In the genomic region with DNA sequence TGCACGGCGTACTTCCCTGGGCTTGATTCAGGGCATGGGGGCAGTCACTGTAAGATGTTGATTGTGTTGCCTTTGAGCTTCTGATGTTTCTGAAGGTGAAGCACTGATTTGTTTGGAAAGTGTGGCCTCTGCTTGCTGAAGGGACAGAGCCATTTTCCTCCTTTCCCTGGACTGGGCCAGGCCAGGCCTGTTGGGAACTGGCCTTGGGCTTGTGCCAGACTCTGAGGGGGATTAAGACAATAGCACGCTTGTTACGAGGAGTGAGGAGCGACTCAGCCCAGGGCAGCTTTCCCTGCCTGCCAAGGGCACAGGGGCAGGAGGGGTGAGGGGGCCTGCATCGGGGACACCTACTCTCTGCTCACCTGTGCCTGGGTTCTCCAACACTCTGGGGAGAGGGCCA, we compare ENCODE assay signal across 20 cellular contexts. TPM values are rescaled to one million over a fixed set of nuclear protein-coding genes. Genes with fewer than 3 reads are reported as not detected.
DNase-seq lines count a peak whose midpoint lies in the region; ATAC-seq, FAIRE-seq and TF ChIP-seq lines count a peak whose summit lies in the region.
"Had no signal": no experiment of that assay in that cellular context is flagged by ENCODE, and none has a peak within 500 bp of the region (broad histone marks: within the 10 kb centered on the region; RNA-seq: fewer than 3 reads in every experiment).

No MANE protein-coding gene starts in this region.

- no peak overlapping the region for H3K56ac ChIP-seq in H1 (replicated peaks; ENCODE audit: insufficient read length, low read depth, low read length)

- H2BK15ac ChIP-seq in H1 (ENCODE audit: low read length) (no peak overlapping the region), neuronal stem cell (ENCODE audit: low read length) (no peak overlapping the region)

- H2BK12ac ChIP-seq in H1 (ENCODE audit: low read depth, low read length) (0 out of 2 replicates have a peak overlapping the region, but pooled peaks have one; percentile 60), neuronal stem cell (ENCODE audit: low read length) (no peak overlapping the region)

- H3K27me3 ChIP-seq in H1 (replicated peaks in 1 of 4; ENCODE audit: control insufficient read depth in 3 of 4, extremely low read depth in 1 of 4, insufficient read depth in 3 of 4, low read length in 3 of 4): no peaks in the 10 kb centered on the region; a peak in 1 of 7 replicates
- peaks cover 0 to 7% (median 0%) of the 10 kb centered on the region in 3 experiments for H3K27me3 ChIP-seq in neuronal stem cell (ENCODE audit: control insufficient read depth in 3 of 3, insufficient read depth in 3 of 3, low read depth in 1 of 3, low read length in 3 of 3)
- H3K27me3 ChIP-seq: BLaER1, Peyer's patch had no signal

- H2BK20ac ChIP-seq in H1 (ENCODE audit: low read length): 0 out of 2 replicates have a peak overlapping the region, but pooled peaks have one; percentile 72

- no peak overlapping the region for H3K4me3 ChIP-seq in H1 (ENCODE audit: extremely low read depth in 1 of 4, insufficient read depth in 2 of 4, low read depth in 3 of 4, low read length in 4 of 4)
- H3K4me3 ChIP-seq in neuronal stem cell (ENCODE audit: low read length in 2 of 2): no peak overlapping the region
- H3K4me3 ChIP-seq: BLaER1, HAP-1, Peyer's patch, smooth muscle cell had no signal

- no peak overlapping the region for H3K4me2 ChIP-seq in H1 (ENCODE audit: insufficient read depth in 1 of 2, low read depth in 2 of 2, low read length in 2 of 2)
- H3K4me2 ChIP-seq in neuronal stem cell (ENCODE audit: insufficient read depth, low read length, poor library complexity, severe bottlenecking): no peak overlapping the region
- H3K4me2 ChIP-seq: BLaER1, smooth muscle cell had no signal

- DNase-seq in DMS79 (lab: John Stamatoyannopoulos, UW) (peak; percentile 17), NCI-H524 (lab: John Stamatoyannopoulos, UW) (peak; percentile 83 to 87), H1 (ENCODE audit: low read depth in 1 of 2, low spot score in 2 of 2) (no peak), neuronal stem cell (ENCODE audit: low spot score) (no peak), GM19238 (ENCODE audit: insufficient read length, low spot score) (no peak), T1000 (lab: John Stamatoyannopoulos, UW) (no peak)
- DNase-seq: activated CD4-positive, CD25-positive, alpha-beta regulatory T cell treated with anti-CD3 and anti-CD28 coated beads, Interleukin-2, amount 50 U/mL, for 72 hours; activated naive CD4-positive, alpha-beta T cell treated with anti-CD3 and anti-CD28 coated beads, Interleukin-2, amount 10 ng/mL, durations not matched to agents 7 days and 5 days; effector memory CD4-positive, alpha-beta T cell; mesendoderm; NCI-H1694; NCI-H510A; Peyer's patch; stimulated activated naive CD8-positive, alpha-beta T cell treated with anti-CD3 and anti-CD28 coated beads, Interleukin-15, Interleukin-2, amounts not matched to agents 100 U/mL and 50 U/mL, for 24 hours had no signal

- H3K79me1 ChIP-seq in H1 (ENCODE audit: low read depth, low read length) (no peaks in the 10 kb centered on the region), neuronal stem cell (ENCODE audit: low read depth, low read length) (no peaks in the 10 kb centered on the region)

- H4K5ac ChIP-seq in H1 (ENCODE audit: insufficient read length, low read depth, low read length): no peak overlapping the region

- CTCF ChIA-PET in H1 (lab: Charles Lee; ENCODE audit: partially characterized antibody): interaction anchor here (1.5 to 2.0 kb wide), 2 partner anchors 9 to 36 kb away, joined by 4 to 9 read pairs; no protein-coding TSS in a partner anchor

- H3K14ac ChIP-seq in H1 (ENCODE audit: insufficient read length): no peak overlapping the region
- no peak overlapping the region for H3K14ac ChIP-seq in neuronal stem cell (ENCODE audit: low read length)

- H3K23me2 ChIP-seq in H1 (ENCODE audit: low read depth, low read length): no peaks in the 10 kb centered on the region

- no peak overlapping the region for H4K8ac ChIP-seq in H1 (ENCODE audit: extremely low read depth, insufficient read depth, low read length)
- H4K8ac ChIP-seq in neuronal stem cell (ENCODE audit: low read depth, low read length): no peak overlapping the region

- 73% methylated on average over 6 of the region's 6 CpGs; no CpG with 5 or more reads in 1 of the 2 experiments for WGBS in H1 (ENCODE audit: extremely low coverage in 1 of 2, insufficient coverage in 1 of 2, insufficient read length in 1 of 2, insufficient replicate concordance in 2 of 2, low coverage in 1 of 2, low lambda C conversion rate in 2 of 2, missing lambda C conversion rate in 1 of 2), 2 experiments
- no CpG with 5 or more reads among the region's 6 CpGs for WGBS in neuronal stem cell (ENCODE audit: extremely low coverage in 2 of 2, insufficient read length in 2 of 2, insufficient replicate concordance in 1 of 2), 2 donors

- H2AK5ac ChIP-seq in H1 (ENCODE audit: low read depth, low read length) (no peak overlapping the region), neuronal stem cell (ENCODE audit: low read depth, low read length) (no peak overlapping the region)

- H3K18ac ChIP-seq in H1 (ENCODE audit: extremely low read depth, low read length) (no peak overlapping the region), neuronal stem cell (ENCODE audit: low read length) (peak overlapping the region; percentile 88)

- no peak overlapping the region for H3K9ac ChIP-seq in H1 (replicated peaks in 1 of 4; ENCODE audit: extremely low read depth in 1 of 4, low read depth in 3 of 4, low read length in 3 of 4)
- H3K9ac ChIP-seq in neuronal stem cell (ENCODE audit: low read depth, low read length, poor library complexity): no peak overlapping the region
- H3K9ac ChIP-seq: BLaER1 had no signal

- no peaks in the 10 kb centered on the region for H3K79me2 ChIP-seq in H1 (ENCODE audit: control insufficient read depth in 1 of 2, insufficient read depth in 2 of 2, low read length in 2 of 2)

- no peak for TF ChIP-seq POLR2A in H1 (IDR thresholded peaks at IDR 0.05; ENCODE audit: control extremely low read depth in 1 of 2, low read depth in 2 of 2, low read length in 2 of 2)

- H3K4ac ChIP-seq in H1 (replicated peaks; ENCODE audit: insufficient read length, low read depth, low read length) (no peak overlapping the region), neuronal stem cell (ENCODE audit: low read length) (no peak overlapping the region)

- POLR2A ChIA-PET in H1 (lab: Charles Lee; ENCODE audit: partially characterized antibody): interaction anchor here (2.2 to 2.3 kb wide), 2 partner anchors 9 to 18 kb away, joined by 5 to 8 read pairs; no protein-coding TSS in a partner anchor

- H3K9me3 ChIP-seq in H1 (ENCODE audit: insufficient read depth in 2 of 2, low read depth in 1 of 2, low read length in 1 of 2): no peaks in the 10 kb centered on the region
- H3K9me3 ChIP-seq in neuronal stem cell (replicated peaks in 1 of 2; ENCODE audit: control insufficient read depth in 2 of 2, insufficient read depth in 1 of 2, low read depth in 1 of 2, low read length in 2 of 2): peaks cover 0 to 5% of the 10 kb centered on the region in 2 donors
- H3K9me3 ChIP-seq: BLaER1, HAP-1, neutrophil, Peyer's patch had no signal

- H3K36me3 ChIP-seq in H1 (ENCODE audit: control insufficient read depth in 2 of 4, insufficient read depth in 4 of 4, low read length in 3 of 4): no peaks in the 10 kb centered on the region
- H3K36me3 ChIP-seq in neuronal stem cell (replicated peaks in 1 of 2; ENCODE audit: control insufficient read depth in 2 of 2, insufficient read depth in 2 of 2, low read length in 2 of 2): no peaks in the 10 kb centered on the region
- H3K36me3 ChIP-seq: BLaER1, HAP-1, neutrophil, Peyer's patch had no signal

- H4K20me1 ChIP-seq in H1 (replicated peaks in 1 of 2; ENCODE audit: control insufficient read depth in 1 of 2, insufficient read depth in 2 of 2, low read length in 2 of 2): no peaks in the 10 kb centered on the region
- H4K20me1 ChIP-seq: BLaER1 had no signal

- TF ChIP-seq CTCF in H1 (IDR thresholded peaks at IDR 0.05; ENCODE audit: control extremely low read depth in 1 of 3, insufficient read depth in 1 of 3, low read depth in 1 of 3, low read length in 3 of 3): no peak

- ATAC-seq in GM19467 (IDR thresholded peaks at IDR 0.05; ENCODE audit: unreplicated experiment) (no peak), HG03432 (IDR thresholded peaks at IDR 0.05; ENCODE audit: unreplicated experiment) (no peak)
- ATAC-seq: stimulated activated naive CD8-positive, alpha-beta T cell treated with anti-CD3 and anti-CD28 coated beads, Interleukin-15, Interleukin-2, amounts not matched to agents 100 U/mL and 50 U/mL, for 24 hours had no signal

- H3K4me1 ChIP-seq in H1 (replicated peaks in 1 of 4; ENCODE audit: control insufficient read depth in 3 of 4, insufficient read depth in 4 of 4, low read length in 3 of 4): peaks cover 0 to 4% (median 0%) of the 10 kb centered on the region in 4 experiments; a peak in 2 of 7 replicates
- peaks cover 3 to 9% of the 10 kb centered on the region in 2 donors for H3K4me1 ChIP-seq in neuronal stem cell (ENCODE audit: control insufficient read depth in 2 of 2, insufficient read depth in 1 of 2, low read depth in 1 of 2, low read length in 2 of 2)
- H3K4me1 ChIP-seq: HAP-1, Peyer's patch had no signal

- H2BK5ac ChIP-seq in H1 (ENCODE audit: low read depth, low read length) (0 out of 2 replicates have a peak overlapping the region, but pooled peaks have one; percentile 16), neuronal stem cell (ENCODE audit: low read length) (no peak overlapping the region)

- no peak for TF ChIP-seq RAD21 in H1 (IDR thresholded peaks at IDR 0.05 in 1 of 2, conservative IDR thresholded peaks at IDR 0.05 in 1 of 2; ENCODE audit: low read depth in 2 of 2, low read length in 2 of 2)

- TF ChIP-seq EP300 in H1 (IDR thresholded peaks at IDR 0.05; ENCODE audit: borderline replicate concordance in 1 of 2, low read depth in 2 of 2, low read length in 2 of 2): no peak

- H2AFZ ChIP-seq in H1 (ENCODE audit: low read length) (no peak overlapping the region), neuronal stem cell (ENCODE audit: low read length) (no peak overlapping the region)

- H2BK120ac ChIP-seq in H1 (replicated peaks; ENCODE audit: low read depth, low read length) (no peak overlapping the region), neuronal stem cell (ENCODE audit: low read depth, low read length) (peak overlapping the region; percentile 16)

- H3K27ac ChIP-seq in H1 (ENCODE audit: low read depth, low read length): no peak overlapping the region
- no peak overlapping the region for H3K27ac ChIP-seq in neuronal stem cell (replicated peaks; ENCODE audit: low read length)
- H3K27ac ChIP-seq: BLaER1, neutrophil, Peyer's patch had no signal

- no peak for FAIRE-seq in H1 (lab: Jason Lieb, UNC)

- H4K91ac ChIP-seq in H1 (replicated peaks; ENCODE audit: insufficient read length, low read length) (no peak overlapping the region), neuronal stem cell (ENCODE audit: low read depth, low read length, poor library complexity) (no peak overlapping the region)

- H3K23ac ChIP-seq in H1 (ENCODE audit: insufficient read length) (no peak overlapping the region), neuronal stem cell (ENCODE audit: low read depth, low read length, poor library complexity) (peak overlapping the region; percentile 49)

RNA-seq across cellular contexts. Expression of gene LINGO1, which starts 42.9 kb away (rescaled TPM):
- total RNA-seq in H1 (2021; fragmentation: NEBNext Ultra II Directional; extraction: Animal tissue kit (Norgen Biotek cat#: 25700)): 56.4 and 57.1 TPM in 2 replicates
- 114 and 166 TPM in 2 replicates for polyA plus RNA-seq in H1 (2011; rRNA removed)
- polyA plus RNA-seq in H1 (2011; cell fraction: cytosol; rRNA removed): 51.3 TPM
- polyA plus RNA-seq in H1 (2011; cell fraction: nucleus; rRNA removed): 94.7 TPM
- polyA plus RNA-seq in H1 (2012, experiment 1 of 2): 31.6 to 91.8 TPM (median 75.5 TPM) in 4 replicates
- 55.3 TPM for polyA plus RNA-seq in H1 (2012, experiment 2 of 2)
- 73.3 TPM for polyA plus RNA-seq in H1 (2013, experiment 1 of 2)
- 75.1 TPM for polyA plus RNA-seq in H1 (2013, experiment 2 of 2)
- 33.5 and 61.7 TPM in 2 replicates for polyA minus RNA-seq in H1 (2011; rRNA and poly(A)+ RNA removed)
- 36.0 TPM for polyA minus RNA-seq in H1 (2011; cell fraction: cytosol; rRNA and poly(A)+ RNA removed)
- 39.2 TPM for polyA minus RNA-seq in H1 (2011; cell fraction: nucleus; rRNA and poly(A)+ RNA removed)
- 61.3 TPM for polyA plus RNA-seq in neuronal stem cell (2013, experiment 1 of 2)
- polyA plus RNA-seq in neuronal stem cell (2013, experiment 2 of 2): 62.0 TPM

Comparison
In these comparisons a context has a peak if more than half of its experiments do, and no peak if none do; other contexts are left out.
1. DNase-seq: peak in DMS79 (single experiment) and NCI-H524 (2 of 2); none in H1 (0 of 2), neuronal stem cell (single experiment), GM19238 (single experiment) and T1000 (single experiment).